24 cellular contexts compared by ENCODE assay signal in genomic region chr1:16135501-16135900, GRCh38.
"Had no signal": no experiment of that assay in that cellular context is flagged by ENCODE, and none has a peak within 500 bp of the region (broad histone marks: within the 10 kb centered on the region; RNA-seq: fewer than 3 reads in every experiment).

No MANE protein-coding gene starts in this region.

- ATAC-seq: gastroesophageal sphincter; left cardiac atrium; lower lobe of right lung; psoas muscle; right lobe of liver; stimulated activated effector memory CD8-positive, alpha-beta T cell treated with anti-CD3 and anti-CD28 coated beads, Interleukin-12 subunit alpha, Interleukin-12 subunit beta, amount 100 ng/mL, for 72 hours; upper lobe of right lung had no signal

- FAIRE-seq: kidney had no signal

- H3K4me3 ChIP-seq: esophagus squamous epithelium, gastroesophageal sphincter, left ventricle myocardium inferior, lower lobe of right lung, psoas muscle, right lobe of liver, testis, tibial nerve, upper lobe of right lung, vagina had no signal

- H3K27ac Mint-ChIP-seq: memory B cell; naive B cell; nephron; stimulated activated effector memory CD8-positive, alpha-beta T cell treated with anti-CD3 and anti-CD28 coated beads, Interleukin-12 subunit alpha, Interleukin-12 subunit beta, amount 100 ng/mL, for 72 hours; stimulated activated naive CD8-positive, alpha-beta T cell treated with anti-CD3 and anti-CD28 coated beads, Interleukin-15, Interleukin-2, amounts not matched to agents 100 ng/mL and 50 ng/mL, for 24 hours had no signal

- H3K36me3 Mint-ChIP-seq: naive B cell; stimulated activated effector memory CD8-positive, alpha-beta T cell treated with anti-CD3 and anti-CD28 coated beads, Interleukin-12 subunit alpha, Interleukin-12 subunit beta, amount 100 ng/mL, for 72 hours had no signal

- H3K27me3 Mint-ChIP-seq: stimulated activated naive CD8-positive, alpha-beta T cell treated with anti-CD3 and anti-CD28 coated beads, Interleukin-15, Interleukin-2, amounts not matched to agents 100 ng/mL and 50 ng/mL, for 24 hours had no signal

- H3K27me3 ChIP-seq: esophagus squamous epithelium, gastroesophageal sphincter, right lobe of liver, testis, tibial nerve, upper lobe of right lung, vagina had no signal

- H3K4me3 Mint-ChIP-seq: memory B cell; nephron; stimulated activated effector memory CD8-positive, alpha-beta T cell treated with anti-CD3 and anti-CD28 coated beads, Interleukin-12 subunit alpha, Interleukin-12 subunit beta, amount 100 ng/mL, for 72 hours; stimulated activated naive CD8-positive, alpha-beta T cell treated with anti-CD3 and anti-CD28 coated beads, Interleukin-15, Interleukin-2, amounts not matched to agents 100 ng/mL and 50 ng/mL, for 24 hours had no signal

- DNase-seq: effector memory CD4-positive, alpha-beta T cell; esophagus squamous epithelium; foreskin fibroblast; glutamatergic neuron; kidney; left cardiac atrium; left ventricle myocardium inferior; lower lobe of right lung; midbrain; naive B cell; psoas muscle; retina; right lobe of liver; stimulated activated CD4-positive, alpha-beta T cell treated with anti-CD3 and anti-CD28 coated beads, Interleukin-4, amount 100 ng/mL, for 1 hour; stimulated activated CD8-positive, alpha-beta memory T cell treated with anti-CD3 and anti-CD28 coated beads, Interleukin-4, amount 100 ng/mL, for 48 hours; testis; upper lobe of right lung had no signal

- H3K4me1 Mint-ChIP-seq: memory B cell, naive B cell had no signal

- H3K4me1 ChIP-seq: gastroesophageal sphincter, right lobe of liver had no signal

- H3K9me3 ChIP-seq: esophagus squamous epithelium, gastroesophageal sphincter, left ventricle myocardium inferior, lower lobe of right lung, psoas muscle, right lobe of liver, testis, tibial nerve, upper lobe of right lung, vagina had no signal

- H3K27ac ChIP-seq: esophagus squamous epithelium, gastroesophageal sphincter, left ventricle myocardium inferior, lower lobe of right lung, psoas muscle, right lobe of liver, testis, tibial nerve, upper lobe of right lung, vagina had no signal

- H3K9me3 Mint-ChIP-seq: memory B cell; naive B cell; nephron; stimulated activated effector memory CD8-positive, alpha-beta T cell treated with anti-CD3 and anti-CD28 coated beads, Interleukin-12 subunit alpha, Interleukin-12 subunit beta, amount 100 ng/mL, for 72 hours; stimulated activated naive CD8-positive, alpha-beta T cell treated with anti-CD3 and anti-CD28 coated beads, Interleukin-15, Interleukin-2, amounts not matched to agents 100 ng/mL and 50 ng/mL, for 24 hours had no signal
